11 cellular contexts compared by ENCODE assay signal in the genomic region with DNA sequence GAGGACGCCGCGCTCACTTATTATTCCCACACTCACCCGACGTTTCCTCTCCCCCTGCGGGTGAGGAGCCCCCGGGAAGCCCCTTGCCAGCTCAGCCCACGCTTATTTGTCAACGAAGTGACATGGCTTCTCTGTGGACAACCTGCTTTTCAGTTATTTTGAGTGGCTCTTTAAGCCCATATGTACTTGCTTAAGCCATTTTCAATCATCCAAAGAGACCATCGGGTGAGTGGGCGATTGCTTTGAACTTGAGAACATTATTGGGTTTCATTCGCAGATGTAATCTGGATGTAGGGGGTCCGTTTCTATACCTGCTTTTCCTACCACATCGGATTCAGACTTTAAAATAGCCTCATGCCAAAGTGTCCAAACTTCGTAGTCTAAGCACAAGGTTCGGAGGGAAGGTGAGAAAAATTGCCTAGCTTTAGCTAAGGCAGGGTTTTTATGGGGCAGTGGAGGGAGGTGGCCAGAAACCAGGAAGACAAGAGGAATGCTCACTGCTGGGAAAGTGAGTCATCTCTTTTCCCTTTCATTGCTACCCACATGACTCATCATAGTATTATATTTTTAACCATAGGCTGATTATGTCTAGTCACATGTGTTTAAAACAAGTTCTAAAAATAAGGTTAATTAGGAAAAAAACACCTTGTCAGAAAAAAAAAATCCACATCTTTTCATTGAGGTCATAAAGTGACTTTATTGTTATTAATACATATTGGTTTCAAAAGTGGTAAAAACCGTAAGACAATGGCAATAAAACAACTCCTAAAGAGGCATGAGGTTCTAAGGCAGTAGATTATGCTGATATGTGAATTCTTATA.
A peak's percentile ranks its signal among the peaks of the same experiment; 100 is the strongest.
DNase-seq lines count a peak whose midpoint lies in the region; ATAC-seq, FAIRE-seq and TF ChIP-seq lines count a peak whose summit lies in the region.
"Had no signal": no experiment of that assay in that cellular context is flagged by ENCODE, and none has a peak within 500 bp of the region (broad histone marks: within the 10 kb centered on the region; RNA-seq: fewer than 3 reads in every experiment).

No MANE protein-coding gene starts in this region.

- 34 to 37% (median 36%) methylated on average over 17 of the region's 17 CpGs for WGBS in adrenal gland, 4 donors

- peak overlapping the region in 3 of 5 donors; percentile 19 to 69 (median 63) for H3K27ac ChIP-seq in adrenal gland
- peak overlapping the region in 1 of 2 donors; percentile 67 for H3K27ac ChIP-seq in kidney (ENCODE audit: low read depth in 2 of 2, low read length in 2 of 2)

- H3K9me3 Mint-ChIP-seq in stimulated activated naive B cell treated with anti-CD40 and anti-IgM and Interleukin-4, amounts not matched to agents 10 μg/mL and 1 μg/mL and 100 μg/mL, for 72 hours, result peaks cover 3 to 4% of the 10 kb centered on the region in 2 donors

- intact Hi-C loops in adrenal gland (cut with DNase I) (no loop called here), kidney (cut with DNase I) (no loop called here)

- peak; percentile 54 for FAIRE-seq in kidney (lab: Jason Lieb, UNC)
- FAIRE-seq: GM12891 had no signal

- DNase-seq in ACHN, result peak; percentile 80
- peak; percentile 87 for DNase-seq in HFF-Myc (ENCODE audit: extremely low read depth, low read depth)
- DNase-seq in adrenal gland, result peak in 6 of 7 donors; percentile 19 to 57 (median 40)
- DNase-seq in kidney, result peak; percentile 61
- DNase-seq in stimulated activated naive CD4-positive, alpha-beta T cell treated with Interleukin-2 at 50 U/mL for 16 hours (lab: John Stamatoyannopoulos, UW), result no peak
- DNase-seq in KBM-7, result no peak
- no peak for DNase-seq in stimulated activated naive B cell treated with anti-CD40 and anti-IgM and Interleukin-4, amounts not matched to agents 10 μg/mL and 1 μg/mL and 100 μg/mL, for 72 hours
- DNase-seq: NCI-H1105 had no signal

- H3K4me3 ChIP-seq in HFF-Myc (replicated peaks; ENCODE audit: low read depth, low read length) (no peak overlapping the region), adrenal gland (peak overlapping the region in 1 of 4 donors; percentile 13), kidney (ENCODE audit: low read length in 2 of 2) (no peak overlapping the region)
- H3K4me3 ChIP-seq: skin epidermis had no signal

- H3K36me3 Mint-ChIP-seq in stimulated activated naive B cell treated with anti-CD40 and anti-IgM and Interleukin-4, amounts not matched to agents 10 μg/mL and 1 μg/mL and 100 μg/mL, for 72 hours, result no peaks in the 10 kb centered on the region

- H3K36me3 ChIP-seq in adrenal gland (replicated peaks in 1 of 2) (no peaks in the 10 kb centered on the region), kidney (ENCODE audit: control insufficient read depth in 1 of 2, insufficient read depth in 2 of 2, low read length in 2 of 2) (no peaks in the 10 kb centered on the region)

- H3K4me3 Mint-ChIP-seq in stimulated activated naive B cell treated with anti-CD40 and anti-IgM and Interleukin-4, amounts not matched to agents 10 μg/mL and 1 μg/mL and 100 μg/mL, for 72 hours, result no peak overlapping the region

- no peaks in the 10 kb centered on the region for H3K27me3 ChIP-seq in adrenal gland

- no peak for TF ChIP-seq POLR2A in adrenal gland (IDR thresholded peaks at IDR 0.05)

- TF ChIP-seq CTCF in HFF-Myc (IDR thresholded peaks at IDR 0.05; ENCODE audit: low read depth, low read length, missing control alignments) (no peak), adrenal gland (IDR thresholded peaks at IDR 0.05) (no peak), kidney (IDR thresholded peaks at IDR 0.05; ENCODE audit: borderline replicate concordance, extremely low read depth, insufficient read depth) (no peak)

- no peaks in the 10 kb centered on the region for H3K4me1 Mint-ChIP-seq in stimulated activated naive B cell treated with anti-CD40 and anti-IgM and Interleukin-4, amounts not matched to agents 10 μg/mL and 1 μg/mL and 100 μg/mL, for 72 hours

- ATAC-seq in GM18502 (IDR thresholded peaks at IDR 0.05; ENCODE audit: poor library complexity, unreplicated experiment), result no peak
- ATAC-seq in stimulated activated naive B cell treated with anti-CD40 and anti-IgM and Interleukin-4, amounts not matched to agents 10 μg/mL and 1 μg/mL and 100 μg/mL, for 72 hours (replicated peaks), result no peak

- in situ Hi-C loops in ACHN (cut with HindIII; ENCODE audit: low pct_ligation_motif_present, low pct_unique_long_range_greater_than_20kb, low sequenced_read_pairs) (no loop called here), KBM-7 (cut with MboI; ENCODE audit: low pct_unique_long_range_greater_than_20kb, low sequenced_read_pairs) (no loop called here)

- H3K9me3 ChIP-seq in adrenal gland (replicated peaks in 1 of 3), result no peaks in the 10 kb centered on the region
- H3K9me3 ChIP-seq in kidney (ENCODE audit: control insufficient read depth in 1 of 2, low read length in 2 of 2), result no peaks in the 10 kb centered on the region

- H3K4me1 ChIP-seq in adrenal gland (replicated peaks in 1 of 2) (peaks cover 0 to 12% of the 10 kb centered on the region in 2 donors), kidney (ENCODE audit: control insufficient read depth in 1 of 2, insufficient read depth in 1 of 2, low read depth in 1 of 2, low read length in 2 of 2) (no peaks in the 10 kb centered on the region)

- no peaks in the 10 kb centered on the region for H3K27me3 Mint-ChIP-seq in stimulated activated naive B cell treated with anti-CD40 and anti-IgM and Interleukin-4, amounts not matched to agents 10 μg/mL and 1 μg/mL and 100 μg/mL, for 72 hours

- no peak overlapping the region for H3K27ac Mint-ChIP-seq in stimulated activated naive B cell treated with anti-CD40 and anti-IgM and Interleukin-4, amounts not matched to agents 10 μg/mL and 1 μg/mL and 100 μg/mL, for 72 hours

- H3K9ac ChIP-seq in kidney (ENCODE audit: low read length in 2 of 2), result no peak overlapping the region

Comparison
In these comparisons a context has a peak if more than half of its experiments do, and no peak if none do; other contexts are left out.
1. DNase-seq: peak in ACHN (single experiment), HFF-Myc (single experiment), adrenal gland (6 of 7) and kidney (single experiment); none in stimulated activated naive CD4-positive, alpha-beta T cell treated with Interleukin-2 at 50 U/mL for 16 hours (single experiment), KBM-7 (single experiment) and stimulated activated naive B cell treated with anti-CD40 and anti-IgM and Interleukin-4, amounts not matched to agents 10 μg/mL and 1 μg/mL and 100 μg/mL, for 72 hours (single experiment).